ENCODE assay signal across 1 cellular context in genomic region chr11:65867284-65868071, GRCh38.
TF ChIP-seq lines count a peak whose summit lies in the region.

No MANE protein-coding gene starts in this region.

TF ChIP-seq in H1, 55 proteins besides CTCF, POLR2A, EP300 and RAD21:
- TF ChIP-seq HDAC2 (IDR thresholded peaks at IDR 0.05; ENCODE audit: borderline replicate concordance in 1 of 2, low read depth in 2 of 2, low read length in 2 of 2): 0 out of 4 replicates have a peak, but pooled peaks of 1 of the 2 experiments have one; percentile 22
- no peak for TF ChIP-seq CHD2 (IDR thresholded peaks at IDR 0.05; ENCODE audit: low read length)
- TF ChIP-seq SIRT6 (IDR thresholded peaks at IDR 0.05; ENCODE audit: low read length): no peak
- no peak for TF ChIP-seq BACH1 (IDR thresholded peaks at IDR 0.05; ENCODE audit: low read length)
- TF ChIP-seq FOSL1 (IDR thresholded peaks at IDR 0.05; ENCODE audit: insufficient read depth, low read depth, low read length): no peak
- TF ChIP-seq YY1 (IDR thresholded peaks at IDR 0.05; ENCODE audit: low read depth, low read length): no peak
- peak; percentile 56; the same call in 1 of the 2 replicates for TF ChIP-seq KDM1A (IDR thresholded peaks at IDR 0.05; ENCODE audit: borderline replicate concordance, low read length)
- TF ChIP-seq JUN (IDR thresholded peaks at IDR 0.05; ENCODE audit: low read depth, low read length): no peak
- no peak for TF ChIP-seq GTF2F1 (IDR thresholded peaks at IDR 0.05; ENCODE audit: borderline replicate concordance, low read depth, low read length)
- no peak for TF ChIP-seq USF2 (IDR thresholded peaks at IDR 0.05; ENCODE audit: low read length)
- no peak for TF ChIP-seq TAF1 (IDR thresholded peaks at IDR 0.05; ENCODE audit: low read depth, low read length)
- TF ChIP-seq MAX (IDR thresholded peaks at IDR 0.05): no peak
- no peak for TF ChIP-seq CTBP2 (IDR thresholded peaks at IDR 0.05; ENCODE audit: borderline replicate concordance, insufficient read depth, insufficient read length, low read length)
- TF ChIP-seq ATF3 (IDR thresholded peaks at IDR 0.05; ENCODE audit: insufficient read depth, low read depth, low read length): no peak
- TF ChIP-seq SUZ12 (IDR thresholded peaks at IDR 0.05; ENCODE audit: low read length): no peak
- no peak for TF ChIP-seq TBP (IDR thresholded peaks at IDR 0.05; ENCODE audit: low read depth, low read length)
- no peak for TF ChIP-seq SP1 (IDR thresholded peaks at IDR 0.05; ENCODE audit: low read depth, low read length)
- TF ChIP-seq TCF12 (IDR thresholded peaks at IDR 0.05; ENCODE audit: low read depth, low read length): no peak
- TF ChIP-seq KDM4A (IDR thresholded peaks at IDR 0.05; ENCODE audit: low read depth, low read length, severe bottlenecking): peak; percentile 38
- TF ChIP-seq POLR2AphosphoS5 (IDR thresholded peaks at IDR 0.05; ENCODE audit: low read depth, low read length): peak; percentile 24; the same call in 1 of the 2 replicates
